8 cellular contexts compared by ENCODE assay signal in genomic region chr14:95480109-95480886, GRCh38. TPM values are rescaled to one million over a fixed set of nuclear protein-coding genes. Genes with fewer than 3 reads are reported as not detected.
DNase-seq lines count a peak whose midpoint lies in the region; ATAC-seq and TF ChIP-seq lines count a peak whose summit lies in the region.

No MANE protein-coding gene starts in this region.

- POLR2A ChIA-PET in activated CD8-positive, alpha-beta T cell treated with anti-CD3 and anti-CD28 coated beads for 36 hours (lab: Charles Lee) = interaction anchor here (0.6 to 1.7 kb wide), 5 partner anchors 35 to 155 kb away, joined by 3 to 7 read pairs (median 3); partner anchors contain the start of gene GLRX5

- peaks cover 22% of the 10 kb centered on the region for H3K36me3 Mint-ChIP-seq in activated CD8-positive, alpha-beta T cell treated with anti-CD3 and anti-CD28 coated beads for 36 hours (ENCODE audit: low read depth)

- ATAC-seq in activated CD8-positive, alpha-beta T cell treated with anti-CD3 and anti-CD28 coated beads for 36 hours = peak; percentile 79
- peak; percentile 38 to 87 (median 76) for ATAC-seq in heart left ventricle
- ATAC-seq in stimulated activated naive CD8-positive, alpha-beta T cell treated with anti-CD3 and anti-CD28 coated beads, Interleukin-15, amount 100 ng/mL, for 72 hours = peak; percentile 71
- ATAC-seq in HG03095 (IDR thresholded peaks at IDR 0.05; ENCODE audit: unreplicated experiment) = no peak
- ATAC-seq in HG02610 (IDR thresholded peaks at IDR 0.05; ENCODE audit: unreplicated experiment) = no peak

- no peak for TF ChIP-seq POLR2A in heart left ventricle (IDR thresholded peaks at IDR 0.05)

- no peaks in the 10 kb centered on the region for H3K27me3 ChIP-seq in heart left ventricle

- 68 to 74% (median 69%) methylated on average over 11 of the region's 11 CpGs for WGBS in heart left ventricle, 4 donors

- peaks cover 0 to 9% (median 3%) of the 10 kb centered on the region in 9 donors for H3K36me3 ChIP-seq in heart left ventricle

- peaks cover 0 to 4% (median 0%) of the 10 kb centered on the region in 12 donors for H3K9me3 ChIP-seq in heart left ventricle

- peaks cover 9 to 77% (median 35%) of the 10 kb centered on the region in 12 donors for H3K4me1 ChIP-seq in heart left ventricle

- peak overlapping the region; percentile 81 for H3K27ac Mint-ChIP-seq in activated CD8-positive, alpha-beta T cell treated with anti-CD3 and anti-CD28 coated beads for 36 hours
- H3K27ac Mint-ChIP-seq in stimulated activated naive CD8-positive, alpha-beta T cell treated with anti-CD3 and anti-CD28 coated beads, Interleukin-15, amount 100 ng/mL, for 72 hours = peak overlapping the region in 1 of 2 donors; percentile 55

- CTCF ChIA-PET in activated CD8-positive, alpha-beta T cell treated with anti-CD3 and anti-CD28 coated beads for 36 hours (lab: Charles Lee) = interaction anchor here (0.6 to 2.5 kb wide), 3 partner anchors 24 to 46 kb away, joined by 3 to 12 read pairs (median 3); no protein-coding TSS in a partner anchor

- H3K4me3 Mint-ChIP-seq in activated CD8-positive, alpha-beta T cell treated with anti-CD3 and anti-CD28 coated beads for 36 hours = peak overlapping the region; percentile 13
- H3K4me3 Mint-ChIP-seq in stimulated activated naive CD8-positive, alpha-beta T cell treated with anti-CD3 and anti-CD28 coated beads, Interleukin-15, amount 100 ng/mL, for 72 hours = peak overlapping the region in 1 of 2 donors; percentile 63

- intact Hi-C loops in activated CD8-positive, alpha-beta T cell treated with anti-CD3 and anti-CD28 coated beads for 36 hours (cut with micrococcal nuclease) = no loop called here
- intact Hi-C loops in heart left ventricle (cut with DNase I) = loop anchor here in 2 of 10 donors (5.0 kb wide), 1 partner anchor 37 kb away; the partner anchor contains the start of gene SYNE3 (in 2 of the 2)

- no peak overlapping the region for H3K4me3 ChIP-seq in heart left ventricle

- H3K4me1 Mint-ChIP-seq in activated CD8-positive, alpha-beta T cell treated with anti-CD3 and anti-CD28 coated beads for 36 hours (ENCODE audit: low read depth) = peaks cover 43% of the 10 kb centered on the region
- H3K4me1 Mint-ChIP-seq in stimulated activated naive CD8-positive, alpha-beta T cell treated with anti-CD3 and anti-CD28 coated beads, Interleukin-15, amount 100 ng/mL, for 72 hours = peaks cover 69% of the 10 kb centered on the region

- DNase-seq in activated T-cell treated with anti-CD3 and anti-CD28 coated beads for 24 hours (ENCODE audit: low read depth) = peak; percentile 25
- DNase-seq in activated T-cell treated with anti-CD3 and anti-CD28 coated beads for 4 hours = no peak
- DNase-seq in activated CD8-positive, alpha-beta T cell treated with anti-CD3 and anti-CD28 coated beads for 36 hours = peak; percentile 55
- peak; percentile 50 to 86 (median 77) for DNase-seq in heart left ventricle
- DNase-seq in stimulated activated naive CD8-positive, alpha-beta T cell treated with anti-CD3 and anti-CD28 coated beads, Interleukin-15, amount 100 ng/mL, for 72 hours = no peak
- no peak for DNase-seq in OCI-M1 (lab: John Stamatoyannopoulos, UW)

- peak overlapping the region in 10 of 12 donors; percentile 55 to 79 (median 60) for H3K27ac ChIP-seq in heart left ventricle

- TF ChIP-seq CTCF in activated CD8-positive, alpha-beta T cell treated with anti-CD3 and anti-CD28 coated beads for 36 hours (IDR thresholded peaks at IDR 0.05) = no peak
- TF ChIP-seq CTCF in heart left ventricle (IDR thresholded peaks at IDR 0.05) = no peak

- no peaks in the 10 kb centered on the region for H3K27me3 Mint-ChIP-seq in activated CD8-positive, alpha-beta T cell treated with anti-CD3 and anti-CD28 coated beads for 36 hours
- no peaks in the 10 kb centered on the region for H3K27me3 Mint-ChIP-seq in stimulated activated naive CD8-positive, alpha-beta T cell treated with anti-CD3 and anti-CD28 coated beads, Interleukin-15, amount 100 ng/mL, for 72 hours

- H3K9me3 Mint-ChIP-seq in activated CD8-positive, alpha-beta T cell treated with anti-CD3 and anti-CD28 coated beads for 36 hours = no peaks in the 10 kb centered on the region
- no peaks in the 10 kb centered on the region for H3K9me3 Mint-ChIP-seq in stimulated activated naive CD8-positive, alpha-beta T cell treated with anti-CD3 and anti-CD28 coated beads, Interleukin-15, amount 100 ng/mL, for 72 hours

RNA-seq across cellular contexts. Expression of gene SYNE3, which starts 36.2 kb away (rescaled TPM):
- total RNA-seq in activated CD8-positive, alpha-beta T cell treated with anti-CD3 and anti-CD28 coated beads for 36 hours = 10 to 100 TPM; 64.0 to 64.1 TPM
- 10 to 100 TPM in 5 of 9 donors, 1 to 10 TPM in 4; 6.2 to 16.9 (median 10.3) TPM for total RNA-seq in heart left ventricle
- polyA plus RNA-seq in heart left ventricle = 1 to 10 TPM; 3.1 to 3.9 TPM

RNA-seq across cellular contexts. Expression of gene GLRX5, which starts 54.6 kb away (rescaled TPM):
- total RNA-seq in activated CD8-positive, alpha-beta T cell treated with anti-CD3 and anti-CD28 coated beads for 36 hours = 10 to 100 TPM; 47.3 to 47.8 TPM
- total RNA-seq in heart left ventricle = 100 to 1,000 TPM in 1 of 9 donors, 10 to 100 TPM in 8; 60.8 to 113 (median 78.5) TPM
- 10 to 100 TPM; 64.4 to 98.3 TPM for polyA plus RNA-seq in heart left ventricle

Comparison
In these comparisons a context has a peak if more than half of its experiments do, and no peak if none do; other contexts are left out.
1. DNase-seq: peak in activated T-cell treated with anti-CD3 and anti-CD28 coated beads for 24 hours (single experiment), activated CD8-positive, alpha-beta T cell treated with anti-CD3 and anti-CD28 coated beads for 36 hours (single experiment) and heart left ventricle (5 of 5); none in activated T-cell treated with anti-CD3 and anti-CD28 coated beads for 4 hours (single experiment), stimulated activated naive CD8-positive, alpha-beta T cell treated with anti-CD3 and anti-CD28 coated beads, Interleukin-15, amount 100 ng/mL, for 72 hours (0 of 2) and OCI-M1 (single experiment).
2. ATAC-seq: peak in activated CD8-positive, alpha-beta T cell treated with anti-CD3 and anti-CD28 coated beads for 36 hours (single experiment), heart left ventricle (4 of 4) and stimulated activated naive CD8-positive, alpha-beta T cell treated with anti-CD3 and anti-CD28 coated beads, Interleukin-15, amount 100 ng/mL, for 72 hours (single experiment); none in HG03095 (single experiment) and HG02610 (single experiment).